14 cellular contexts compared by ENCODE assay signal in the genomic region with DNA sequence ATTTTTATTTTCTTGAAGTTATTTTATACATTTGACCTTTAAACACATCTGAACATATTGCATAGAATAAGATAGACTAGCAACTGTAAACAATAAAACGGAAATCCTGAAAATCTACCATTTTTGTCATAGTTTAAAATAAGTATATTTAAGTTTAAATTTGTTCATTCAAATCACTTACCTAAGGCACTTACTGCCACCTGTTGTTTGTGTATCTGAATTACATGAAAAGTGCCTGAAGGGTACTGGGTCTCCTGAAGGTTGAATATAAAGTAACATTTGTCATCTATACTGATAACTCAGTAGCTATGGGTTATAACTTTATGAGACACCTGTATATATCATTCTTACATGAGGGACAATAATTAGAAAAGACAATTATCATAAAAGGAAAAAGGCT. TPM values are rescaled to one million over a fixed set of nuclear protein-coding genes. Genes with fewer than 3 reads are reported as not detected.
DNase-seq lines count a peak whose midpoint lies in the region; ATAC-seq and TF ChIP-seq lines count a peak whose summit lies in the region.
"Had no signal": no experiment of that assay in that cellular context is flagged by ENCODE, and none has a peak within 500 bp of the region (broad histone marks: within the 10 kb centered on the region; RNA-seq: fewer than 3 reads in every experiment).

No MANE protein-coding gene starts in this region.

- ATAC-seq in heart right ventricle (no peak), HG03457 (IDR thresholded peaks at IDR 0.05; ENCODE audit: unreplicated experiment) (no peak), left cardiac atrium (no peak)
- ATAC-seq: CD8-positive, alpha-beta T cell had no signal

- H3K4me3 ChIP-seq in left ventricle myocardium inferior = no peak overlapping the region
- no peak overlapping the region for H3K4me3 ChIP-seq in heart right ventricle
- no peak overlapping the region for H3K4me3 ChIP-seq in NT2/D1 (ENCODE audit: insufficient read length, low read depth)
- H3K4me3 ChIP-seq in fibroblast of mammary gland (ENCODE audit: control insufficient read depth, low read depth, low read length) = no peak overlapping the region

- 33 to 45% methylated on average over 1 of the region's 1 CpG for WGBS in heart right ventricle, 2 donors

- H3K9ac ChIP-seq in NT2/D1 (ENCODE audit: insufficient read length, low read depth) = no peak overlapping the region

- H3K9me3 ChIP-seq in left ventricle myocardium inferior (replicated peaks) (no peaks in the 10 kb centered on the region), heart right ventricle (no peaks in the 10 kb centered on the region), NT2/D1 (ENCODE audit: insufficient read depth, low read length) (no peaks in the 10 kb centered on the region)

- TF ChIP-seq CTCF in left ventricle myocardium inferior (IDR thresholded peaks at IDR 0.05; ENCODE audit: borderline replicate concordance) (peak; percentile 37), heart right ventricle (IDR thresholded peaks at IDR 0.05) (peak in 4 of 9 donors; percentile 14 to 24 (median 20)), fibroblast of mammary gland (conservative IDR thresholded peaks at IDR 0.05; ENCODE audit: control insufficient read depth, insufficient read depth, low read depth, low read length) (peak; percentile 31)

- DNase-seq in left ventricle myocardium inferior (no peak), heart right ventricle (no peak), NT2/D1 (ENCODE audit: low read depth, low spot score) (peak; percentile 11), fibroblast of mammary gland (ENCODE audit: low read depth) (peak; percentile 15), NCI-H1048 (lab: John Stamatoyannopoulos, UW) (no peak), left cardiac atrium (no peak)
- DNase-seq in effector CD4-positive, alpha-beta T cell = no peak
- DNase-seq: activated CD8-positive, alpha-beta memory T cell treated with anti-CD3 and anti-CD28 coated beads for 24 hours; aorta; CD8-positive, alpha-beta T cell; glutamatergic neuron had no signal

- H3K4me1 ChIP-seq in left ventricle myocardium inferior = no peaks in the 10 kb centered on the region
- no peaks in the 10 kb centered on the region for H3K4me1 ChIP-seq in heart right ventricle
- no peaks in the 10 kb centered on the region for H3K4me1 ChIP-seq in NT2/D1 (ENCODE audit: insufficient read depth, insufficient read length)

- no peaks in the 10 kb centered on the region for H3K36me3 ChIP-seq in left ventricle myocardium inferior
- H3K36me3 ChIP-seq in heart right ventricle = no peaks in the 10 kb centered on the region
- H3K36me3 ChIP-seq in NT2/D1 (ENCODE audit: insufficient read depth, insufficient read length, low read length) = no peaks in the 10 kb centered on the region

- intact Hi-C loops in left ventricle myocardium inferior (cut with micrococcal nuclease) = no loop called here
- intact Hi-C loops in heart right ventricle (cut with DNase I) = loop anchor here in 2 of 10 donors (5.0 to 10.0 kb wide), 2 partner anchors 177 to 179 kb away; no protein-coding TSS in a partner anchor
- intact Hi-C loops in left cardiac atrium (cut with DNase I) = loop anchor here in 1 of 2 donors (5.0 kb wide), 1 partner anchor 177 kb away; no protein-coding TSS in a partner anchor

- no peaks in the 10 kb centered on the region for H3K27me3 ChIP-seq in left ventricle myocardium inferior (ENCODE audit: low read depth)
- H3K27me3 ChIP-seq in heart right ventricle = peaks cover 0 to 58% (median 0%) of the 10 kb centered on the region in 7 donors
- H3K27me3 ChIP-seq in NT2/D1 (ENCODE audit: insufficient read depth, insufficient read length) = no peaks in the 10 kb centered on the region

- no peak overlapping the region for H3K27ac ChIP-seq in left ventricle myocardium inferior (replicated peaks)
- no peak overlapping the region for H3K27ac ChIP-seq in heart right ventricle

RNA-seq across cellular contexts. Expression of a gene that starts 38.6 kb away (rescaled TPM):
- total RNA-seq in left ventricle myocardium inferior (not detected), heart right ventricle (not detected), left cardiac atrium (not detected)
- polyA plus RNA-seq in heart right ventricle = not detected
- total RNA-seq: aorta; CD8-positive, alpha-beta T cell had no signal
- polyA plus RNA-seq: aorta had no signal

RNA-seq across cellular contexts. Expression of a gene that starts 38.8 kb away (rescaled TPM):
- not detected for total RNA-seq in left ventricle myocardium inferior
- total RNA-seq in heart right ventricle = not detected
- not detected for polyA plus RNA-seq in heart right ventricle
- not detected for total RNA-seq in left cardiac atrium
- total RNA-seq: aorta; CD8-positive, alpha-beta T cell had no signal
- polyA plus RNA-seq: aorta, IgD-negative memory B cell, neural cell had no signal

Comparison
In these comparisons a context has a peak if more than half of its experiments do, and no peak if none do; other contexts are left out.
1. DNase-seq: peak in NT2/D1 (single experiment) and fibroblast of mammary gland (single experiment); none in left ventricle myocardium inferior (single experiment), heart right ventricle (0 of 2), NCI-H1048 (single experiment), left cardiac atrium (single experiment) and effector CD4-positive, alpha-beta T cell (single experiment).